Comparison of ENCODE assay signal across 9 cellular contexts in genomic region chr13:113151745-113152707, GRCh38. TPM values are rescaled to one million over a fixed set of nuclear protein-coding genes. Genes with fewer than 3 reads are reported as not detected.
DNase-seq lines count a peak whose midpoint lies in the region; ATAC-seq lines count a peak whose summit lies in the region.
"Had no signal": no experiment of that assay in that cellular context is flagged by ENCODE, and none has a peak within 500 bp of the region (broad histone marks: within the 10 kb centered on the region; RNA-seq: fewer than 3 reads in every experiment).

No MANE protein-coding gene starts in this region.

- ATAC-seq in Right ventricle myocardium inferior = peak; percentile 21

- intact Hi-C loops in Right ventricle myocardium inferior (cut with DNase I) = loop anchor here (5.0 to 10.0 kb wide), 4 partner anchors 55 to 243 kb away; partner anchors contain the start of genes CUL4A and PCID2

- no peak overlapping the region for H3K4me3 ChIP-seq in skeletal muscle cell (ENCODE audit: low read depth, low read length)

- DNase-seq in DMS 273 (lab: John Stamatoyannopoulos, UW; ENCODE audit: unreplicated experiment) (peak; percentile 25), DMS 273 treated with DMSO at 0.1 percent for 48 hours (lab: John Stamatoyannopoulos, UW) (no peak), Right ventricle myocardium inferior (ENCODE audit: missing footprints) (peak; percentile 62), skeletal muscle cell (ENCODE audit: low read depth) (peak; percentile 17), SW480 (ENCODE audit: low spot score) (no peak), NCI-H345 treated with DMSO at 0.1 percent for 48 hours (lab: John Stamatoyannopoulos, UW; ENCODE audit: unreplicated experiment) (no peak), mucosa of gallbladder (ENCODE audit: low spot score) (no peak)
- DNase-seq in activated CD8-positive, alpha-beta memory T cell treated with anti-CD3 and anti-CD28 coated beads for 24 hours = peak; percentile 61

RNA-seq across cellular contexts. Expression of gene PROZ, which starts 6.4 kb away (rescaled TPM):
- total RNA-seq in Right ventricle myocardium inferior (not detected), mucosa of gallbladder (not detected)
- total RNA-seq: HT1080 had no signal

RNA-seq across cellular contexts. Expression of gene F10, which starts 29.4 kb away (rescaled TPM):
- total RNA-seq in Right ventricle myocardium inferior = 5.2 TPM
- 8.2 TPM for total RNA-seq in mucosa of gallbladder
- total RNA-seq: HT1080 had no signal

RNA-seq across cellular contexts. Expression of gene F7, which starts 46.4 kb away (rescaled TPM):
- not detected for total RNA-seq in Right ventricle myocardium inferior
- 0.26 TPM for total RNA-seq in mucosa of gallbladder

RNA-seq across cellular contexts. Expression of gene PCID2, which starts 56.4 kb away (rescaled TPM):
- total RNA-seq in Right ventricle myocardium inferior (57.2 TPM), mucosa of gallbladder (35.0 TPM)

RNA-seq across cellular contexts. Expression of gene CUL4A, which starts 57.4 kb away (rescaled TPM):
- 143 TPM for total RNA-seq in Right ventricle myocardium inferior
- total RNA-seq in mucosa of gallbladder = 55.4 TPM

Comparison
In these comparisons a context has a peak if more than half of its experiments do, and no peak if none do; other contexts are left out.
1. DNase-seq: peak in DMS 273 (single experiment), activated CD8-positive, alpha-beta memory T cell treated with anti-CD3 and anti-CD28 coated beads for 24 hours (single experiment), Right ventricle myocardium inferior (single experiment) and skeletal muscle cell (single experiment); none in DMS 273 treated with DMSO at 0.1 percent for 48 hours (single experiment), SW480 (single experiment), NCI-H345 treated with DMSO at 0.1 percent for 48 hours (single experiment) and mucosa of gallbladder (single experiment).